In the genomic region with DNA sequence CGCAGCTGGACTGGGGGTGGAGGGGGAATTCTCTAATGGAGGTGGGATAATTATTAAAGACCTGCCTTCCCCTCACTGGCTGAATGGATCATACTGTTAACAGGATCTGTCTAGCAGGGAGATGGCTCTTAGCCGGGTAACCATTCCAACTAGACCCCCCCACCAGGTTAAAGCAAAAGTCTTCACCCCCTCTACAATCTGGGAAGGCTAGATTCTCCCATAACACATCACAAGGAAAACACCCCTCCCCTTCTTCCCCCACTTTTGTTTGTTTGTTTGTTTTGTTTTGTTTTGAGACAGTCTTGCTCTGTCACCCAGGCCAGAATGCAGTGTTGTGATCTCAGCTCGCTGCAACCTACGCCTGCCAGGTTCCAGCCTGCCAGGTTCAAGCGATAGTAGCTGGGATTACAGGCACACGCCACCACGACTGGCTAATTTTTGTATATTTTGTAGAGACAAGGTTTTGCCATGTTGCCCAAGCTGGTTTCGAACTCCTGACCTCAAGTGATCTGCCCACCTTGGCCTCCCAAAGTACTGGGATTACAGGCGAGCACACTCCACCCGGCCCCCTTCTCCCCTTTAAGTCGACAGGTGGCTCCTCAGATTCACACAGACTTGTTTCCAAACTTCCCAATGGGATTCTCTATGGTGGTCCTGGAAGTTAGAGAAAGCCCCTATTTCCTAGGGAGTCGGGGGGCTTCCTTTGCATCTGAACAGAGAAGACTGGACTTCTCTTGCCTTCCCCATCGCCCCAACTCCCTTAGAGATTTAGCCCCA, we compare ENCODE assay signal across 8 cellular contexts. TPM values are rescaled to one million over a fixed set of nuclear protein-coding genes. Genes with fewer than 3 reads are reported as not detected.
A peak's percentile ranks its signal among the peaks of the same experiment; 100 is the strongest.
DNase-seq lines count a peak whose midpoint lies in the region; ATAC-seq, FAIRE-seq and TF ChIP-seq lines count a peak whose summit lies in the region.

No MANE protein-coding gene starts in this region.

- H3F3A ChIP-seq in SU-DHL-6 (ENCODE audit: insufficient read depth) = peaks cover 26% of the 10 kb centered on the region

- H3K9me3 ChIP-seq in SU-DHL-6 (ENCODE audit: insufficient read depth, low read length) = no peaks in the 10 kb centered on the region

- peaks cover 26% of the 10 kb centered on the region for H3K79me2 ChIP-seq in SU-DHL-6 (ENCODE audit: insufficient read depth, low read length)

- ATAC-seq in HG03565 (IDR thresholded peaks at IDR 0.05; ENCODE audit: unreplicated experiment) = no peak

- H3K4me3 ChIP-seq in GM12875 (ENCODE audit: low read depth, low read length) (peak overlapping the region; percentile 84), SU-DHL-6 (ENCODE audit: insufficient read depth, low read length, poor library complexity, severe bottlenecking) (peak overlapping the region; percentile 60), fibroblast of the aortic adventitia (ENCODE audit: low read depth, low read length) (peak overlapping the region; percentile 92), rectal smooth muscle tissue (ENCODE audit: low read length) (peak overlapping the region; percentile 91)

- H3K27ac ChIP-seq in SU-DHL-6 (ENCODE audit: low read depth, low read length) = no peak overlapping the region
- H3K27ac ChIP-seq in rectal smooth muscle tissue (ENCODE audit: low read depth, low read length) = peak overlapping the region; percentile 96

- H3K27me3 ChIP-seq in SU-DHL-6 (ENCODE audit: low read length) (no peaks in the 10 kb centered on the region), rectal smooth muscle tissue (ENCODE audit: control insufficient read depth, insufficient read depth, low read length) (no peaks in the 10 kb centered on the region)

- peak overlapping the region; percentile 76 for H3K4me2 ChIP-seq in SU-DHL-6 (ENCODE audit: low read depth, low read length, poor library complexity, severe bottlenecking)

- FAIRE-seq in urothelium cell line (lab: Jason Lieb, UNC) = no peak

- peaks cover 13% of the 10 kb centered on the region for H3K36me3 ChIP-seq in SU-DHL-6 (ENCODE audit: low read length)
- peaks cover 13% of the 10 kb centered on the region for H3K36me3 ChIP-seq in rectal smooth muscle tissue (ENCODE audit: control insufficient read depth, insufficient read depth, low read length)

- DNase-seq in fibroblast of the aortic adventitia (ENCODE audit: low read depth) (no peak), urothelium cell line (ENCODE audit: low spot score) (no peak), midbrain (lab: John Stamatoyannopoulos, UW) (no peak), COLO829 (ENCODE audit: low spot score) (no peak)

- TF ChIP-seq CTCF in GM12875 (IDR thresholded peaks at IDR 0.05; ENCODE audit: borderline replicate concordance, insufficient read depth, low read depth, low read length) = no peak
- TF ChIP-seq CTCF in SU-DHL-6 (IDR thresholded peaks at IDR 0.05; ENCODE audit: insufficient read depth, low read length, poor library complexity, severe bottlenecking) = no peak
- TF ChIP-seq CTCF in fibroblast of the aortic adventitia (IDR thresholded peaks at IDR 0.05; ENCODE audit: insufficient read depth, low read length) = no peak

- no peak overlapping the region for H2AFZ ChIP-seq in SU-DHL-6 (ENCODE audit: low read depth, low read length, severe bottlenecking)

- H3K9ac ChIP-seq in SU-DHL-6 (ENCODE audit: low read length) = peak overlapping the region; percentile 59; the same call in 1 of the 2 replicates
- peak overlapping the region; percentile 29 for H3K9ac ChIP-seq in rectal smooth muscle tissue (ENCODE audit: low read length)

- H3K9me2 ChIP-seq in SU-DHL-6 (replicated peaks; ENCODE audit: insufficient read depth, low read length) = no peaks in the 10 kb centered on the region

- peaks cover 18% of the 10 kb centered on the region for H3K4me1 ChIP-seq in rectal smooth muscle tissue (ENCODE audit: control insufficient read depth, insufficient read depth, low read length)

- H4K20me1 ChIP-seq in SU-DHL-6 (ENCODE audit: low read depth, low read length) = no peaks in the 10 kb centered on the region

RNA-seq across cellular contexts. Expression of gene BAZ2A, which starts 3.5 kb away (rescaled TPM):
- total RNA-seq in fibroblast of the aortic adventitia (ENCODE audit: low replicate concordance) = 35.0 and 53.4 TPM in 2 replicates

RNA-seq across cellular contexts. Expression of gene ATP5F1B, which starts 12.1 kb away (rescaled TPM):
- total RNA-seq in fibroblast of the aortic adventitia (ENCODE audit: low replicate concordance) = 318 and 385 TPM in 2 replicates

RNA-seq across cellular contexts. Expression of gene PTGES3, which starts 54.4 kb away (rescaled TPM):
- total RNA-seq in fibroblast of the aortic adventitia (ENCODE audit: low replicate concordance) = 51.7 and 129 TPM in 2 replicates
